ENCODE assay signal across 1 cellular context in the genomic region with DNA sequence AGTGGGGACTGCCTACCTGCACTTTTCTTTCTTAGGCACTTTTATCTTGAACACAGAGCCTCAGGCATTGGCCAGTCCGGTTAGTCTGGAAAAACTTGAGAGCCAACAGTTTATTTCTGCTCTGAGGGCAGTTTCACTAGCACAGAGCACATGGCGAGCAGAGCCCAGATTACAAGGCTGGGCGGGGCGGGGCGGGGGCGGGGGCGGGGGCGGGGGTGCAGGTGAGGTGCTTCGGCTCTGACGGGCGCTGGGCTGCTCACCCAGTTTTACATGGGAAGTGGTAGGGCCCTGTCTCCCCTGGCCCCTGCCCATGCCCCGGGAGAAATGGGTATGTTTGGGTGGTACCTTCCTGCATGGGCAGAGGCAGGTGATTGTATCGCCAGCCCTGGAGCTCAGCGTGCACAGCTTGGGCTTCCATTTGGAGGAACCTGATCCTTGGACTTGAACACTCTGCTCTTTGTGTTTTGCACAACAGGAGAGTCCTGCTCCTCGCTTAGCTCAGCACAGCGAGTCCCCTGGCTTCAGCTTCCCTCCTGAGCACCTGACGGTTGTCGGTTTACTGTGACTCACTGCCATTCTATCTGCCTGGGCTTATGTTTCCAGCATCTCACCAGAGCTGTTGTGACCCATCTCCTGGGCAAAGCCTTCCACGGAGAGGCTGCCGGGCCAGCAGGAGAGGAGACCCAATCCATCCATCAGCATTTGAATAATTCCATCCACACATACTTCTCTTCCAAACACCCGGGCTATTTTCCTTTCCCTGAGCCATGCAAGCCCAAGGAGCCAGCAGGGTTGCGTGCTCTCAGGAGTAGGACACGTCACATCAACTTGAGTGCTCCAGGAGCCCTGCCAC.
TF ChIP-seq lines count a peak whose summit lies in the region.

No MANE protein-coding gene starts in this region.

TF ChIP-seq in HepG2, 621 proteins besides CTCF, POLR2A, EP300 and RAD21 (continued from another document):
- TF ChIP-seq TFDP2 (CRISPR knock-in tag; IDR thresholded peaks at IDR 0.05) (no peak), ZNF7 (CRISPR knock-in tag; IDR thresholded peaks at IDR 0.05) (no peak), ZNF839 (CRISPR knock-in tag; IDR thresholded peaks at IDR 0.05; ENCODE audit: borderline replicate concordance) (0 out of 2 replicates have a peak, but pooled peaks have one; percentile 7), AGO2 (optimal IDR thresholded peaks at IDR 0.05; ENCODE audit: low read depth, low read length) (peak; percentile 55), RBM22 (optimal IDR thresholded peaks at IDR 0.05; ENCODE audit: low read length) (peak; percentile 51), NFKBIZ (CRISPR knock-in tag; IDR thresholded peaks at IDR 0.05) (no peak), E2F2 (CRISPR knock-in tag; IDR thresholded peaks at IDR 0.05; ENCODE audit: borderline replicate concordance) (no peak), SP1 (IDR thresholded peaks at IDR 0.05) (no peak), SP1 (CRISPR knock-in tag; IDR thresholded peaks at IDR 0.05) (no peak), ZNF263 (CRISPR knock-in tag; IDR thresholded peaks at IDR 0.05) (peak; percentile 69), FOXC1 (CRISPR knock-in tag; IDR thresholded peaks at IDR 0.05; ENCODE audit: borderline replicate concordance) (peak; percentile 73), ZNF281 (CRISPR knock-in tag; IDR thresholded peaks at IDR 0.05; ENCODE audit: borderline replicate concordance) (no peak), HNF4G (IDR thresholded peaks at IDR 0.05; ENCODE audit: borderline replicate concordance, low read depth, low read length) (peak; percentile 66; the same call in 1 of the 2 replicates), HNF4G (CRISPR knock-in tag; IDR thresholded peaks at IDR 0.05; ENCODE audit: borderline replicate concordance, low read depth) (no peak), ZNF672 (CRISPR knock-in tag; IDR thresholded peaks at IDR 0.05) (no peak), IRF1 (CRISPR knock-in tag; IDR thresholded peaks at IDR 0.05; ENCODE audit: low read depth) (no peak), MBNL3 (CRISPR knock-in tag; conservative IDR thresholded peaks at IDR 0.05) (no peak), ZNF431 (CRISPR knock-in tag; IDR thresholded peaks at IDR 0.05; ENCODE audit: borderline replicate concordance, low read depth) (peak; percentile 55; the same call in 1 of the 2 replicates), ZNF792 (CRISPR knock-in tag; IDR thresholded peaks at IDR 0.05) (peak; percentile 52; the same call in 1 of the 2 replicates), ZNF775 (CRISPR knock-in tag; IDR thresholded peaks at IDR 0.05; ENCODE audit: borderline replicate concordance) (peak; percentile 55; the same call in 1 of the 2 replicates), ZFX (CRISPR knock-in tag; IDR thresholded peaks at IDR 0.05; ENCODE audit: low read depth) (peak; percentile 48; the same call in 1 of the 2 replicates), ZNF484 (CRISPR knock-in tag; IDR thresholded peaks at IDR 0.05; ENCODE audit: borderline replicate concordance, low read depth) (no peak), RXRA (CRISPR knock-in tag; IDR thresholded peaks at IDR 0.05) (peak; percentile 39; the same call in 1 of the 2 replicates), STAG1 (CRISPR knock-in tag; IDR thresholded peaks at IDR 0.05) (peak; percentile 44), SALL1 (CRISPR knock-in tag; IDR thresholded peaks at IDR 0.05) (peak; percentile 66; the same call in 1 of the 2 replicates), ZNF292 (CRISPR knock-in tag; IDR thresholded peaks at IDR 0.05; ENCODE audit: borderline replicate concordance, low read depth) (peak; percentile 84; the same call in 1 of the 2 replicates), PATZ1 (CRISPR knock-in tag; IDR thresholded peaks at IDR 0.05) (0 out of 2 replicates have a peak, but pooled peaks have one; percentile 59), ZNF780A (CRISPR knock-in tag; IDR thresholded peaks at IDR 0.05) (no peak), MXD1 (CRISPR knock-in tag; IDR thresholded peaks at IDR 0.05) (no peak), ZBTB38 (CRISPR knock-in tag; IDR thresholded peaks at IDR 0.05) (peak; percentile 86), NR2F6 (IDR thresholded peaks at IDR 0.05) (0 out of 2 replicates have a peak, but pooled peaks have one; percentile 4), NR2F6 (CRISPR knock-in tag; IDR thresholded peaks at IDR 0.05) (0 out of 2 replicates have a peak, but pooled peaks have one; percentile 27), ZNF225 (CRISPR knock-in tag; IDR thresholded peaks at IDR 0.05) (no peak), KLF16 (CRISPR knock-in tag; IDR thresholded peaks at IDR 0.05) (peak in 1 of 2 experiments; percentile 18; a peak in 1 of 4 replicates), SALL2 (CRISPR knock-in tag; IDR thresholded peaks at IDR 0.05) (no peak; the same call in 1 of the 2 replicates), KDM4B (CRISPR knock-in tag; IDR thresholded peaks at IDR 0.05) (peak; percentile 21; the same call in 1 of the 2 replicates), RFXAP (CRISPR knock-in tag; IDR thresholded peaks at IDR 0.05; ENCODE audit: borderline replicate concordance) (0 out of 2 replicates have a peak, but pooled peaks have one; percentile 21), SIX1 (CRISPR knock-in tag; IDR thresholded peaks at IDR 0.05; ENCODE audit: borderline replicate concordance) (peak; percentile 47; the same call in 1 of the 2 replicates), ZNF674 (CRISPR knock-in tag; IDR thresholded peaks at IDR 0.05; ENCODE audit: low read depth) (no peak), ZNF549 (CRISPR knock-in tag; IDR thresholded peaks at IDR 0.05) (no peak), BCL6 (CRISPR knock-in tag; IDR thresholded peaks at IDR 0.05) (peak; percentile 12; the same call in 1 of the 2 replicates), ZNF558 (CRISPR knock-in tag; IDR thresholded peaks at IDR 0.05; ENCODE audit: borderline replicate concordance) (no peak), XRCC5 (optimal IDR thresholded peaks at IDR 0.05; ENCODE audit: low read length) (peak; percentile 55), NFIC (IDR thresholded peaks at IDR 0.05; ENCODE audit: low read length) (no peak), HMG20A (CRISPR knock-in tag; IDR thresholded peaks at IDR 0.05; ENCODE audit: borderline replicate concordance) (no peak; the same call in 1 of the 2 replicates)
- TF ChIP-seq, protein P1, sequence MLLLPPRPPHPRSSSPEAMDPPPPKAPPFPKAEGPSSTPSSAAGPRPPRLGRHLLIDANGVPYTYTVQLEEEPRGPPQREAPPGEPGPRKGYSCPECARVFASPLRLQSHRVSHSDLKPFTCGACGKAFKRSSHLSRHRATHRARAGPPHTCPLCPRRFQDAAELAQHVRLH (CRISPR knock-in tag; IDR thresholded peaks at IDR 0.05; ENCODE audit: borderline replicate concordance, low read depth): 0 out of 2 replicates have a peak, but pooled peaks have one; percentile 33
- TF ChIP-seq, protein P2, sequence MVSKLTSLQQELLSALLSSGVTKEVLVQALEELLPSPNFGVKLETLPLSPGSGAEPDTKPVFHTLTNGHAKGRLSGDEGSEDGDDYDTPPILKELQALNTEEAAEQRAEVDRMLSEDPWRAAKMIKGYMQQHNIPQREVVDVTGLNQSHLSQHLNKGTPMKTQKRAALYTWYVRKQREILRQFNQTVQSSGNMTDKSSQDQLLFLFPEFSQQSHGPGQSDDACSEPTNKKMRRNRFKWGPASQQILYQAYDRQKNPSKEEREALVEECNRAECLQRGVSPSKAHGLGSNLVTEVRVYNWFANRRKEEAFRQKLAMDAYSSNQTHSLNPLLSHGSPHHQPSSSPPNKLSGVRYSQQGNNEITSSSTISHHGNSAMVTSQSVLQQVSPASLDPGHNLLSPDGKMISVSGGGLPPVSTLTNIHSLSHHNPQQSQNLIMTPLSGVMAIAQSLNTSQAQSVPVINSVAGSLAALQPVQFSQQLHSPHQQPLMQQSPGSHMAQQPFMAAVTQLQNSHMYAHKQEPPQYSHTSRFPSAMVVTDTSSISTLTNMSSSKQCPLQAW (CRISPR knock-in tag; IDR thresholded peaks at IDR 0.05): peak; percentile 40; the same call in 1 of the 2 replicates
- TF ChIP-seq, protein P3, sequence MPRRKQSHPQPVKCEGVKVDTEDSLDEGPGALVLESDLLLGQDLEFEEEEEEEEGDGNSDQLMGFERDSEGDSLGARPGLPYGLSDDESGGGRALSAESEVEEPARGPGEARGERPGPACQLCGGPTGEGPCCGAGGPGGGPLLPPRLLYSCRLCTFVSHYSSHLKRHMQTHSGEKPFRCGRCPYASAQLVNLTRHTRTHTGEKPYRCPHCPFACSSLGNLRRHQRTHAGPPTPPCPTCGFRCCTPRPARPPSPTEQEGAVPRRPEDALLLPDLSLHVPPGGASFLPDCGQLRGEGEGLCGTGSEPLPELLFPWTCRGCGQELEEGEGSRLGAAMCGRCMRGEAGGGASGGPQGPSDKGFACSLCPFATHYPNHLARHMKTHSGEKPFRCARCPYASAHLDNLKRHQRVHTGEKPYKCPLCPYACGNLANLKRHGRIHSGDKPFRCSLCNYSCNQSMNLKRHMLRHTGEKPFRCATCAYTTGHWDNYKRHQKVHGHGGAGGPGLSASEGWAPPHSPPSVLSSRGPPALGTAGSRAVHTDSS (CRISPR knock-in tag; conservative IDR thresholded peaks at IDR 0.05): no peak
TF ChIP-seq in HepG2: peak in this region for 128.
